22 cellular contexts compared by ENCODE assay signal in genomic region chr15:29872716-29873115, GRCh38. TPM values are rescaled to one million over a fixed set of nuclear protein-coding genes. Genes with fewer than 3 reads are reported as not detected.
A peak's percentile ranks its signal among the peaks of the same experiment; 100 is the strongest.
DNase-seq lines count a peak whose midpoint lies in the region; ATAC-seq and TF ChIP-seq lines count a peak whose summit lies in the region.
"Had no signal": no experiment of that assay in that cellular context is flagged by ENCODE, and none has a peak within 500 bp of the region (broad histone marks: within the 10 kb centered on the region; RNA-seq: fewer than 3 reads in every experiment).

No MANE protein-coding gene starts in this region.

- H3K9me2 ChIP-seq in SK-N-SH, result no peaks in the 10 kb centered on the region

- peak overlapping the region in 1 of 2 experiments; percentile 1 for H2BK12ac ChIP-seq in mesenchymal stem cell (ENCODE audit: low read length in 2 of 2)

- H2BK15ac ChIP-seq in mesenchymal stem cell (ENCODE audit: low read depth, poor library complexity, severe bottlenecking), result no peak overlapping the region

- no peak overlapping the region for H2AK5ac ChIP-seq in mesenchymal stem cell (ENCODE audit: low read length, severe bottlenecking)

- H4K8ac ChIP-seq in mesenchymal stem cell (ENCODE audit: low read length), result peak overlapping the region; percentile 5

- H3K4me1 Mint-ChIP-seq in activated naive CD4-positive, alpha-beta T cell treated with anti-CD3 and anti-CD28 coated beads, Interleukin-2, amount 10 ng/mL, durations not matched to agents 7 days and 5 days, result no peaks in the 10 kb centered on the region
- no peaks in the 10 kb centered on the region for H3K4me1 Mint-ChIP-seq in activated T-cell treated with anti-CD3 and anti-CD28 coated beads, Interleukin-2, amount 50 U/mL, for 72 hours (ENCODE audit: low read depth)
- H3K4me1 Mint-ChIP-seq: CD14-positive monocyte had no signal

- no peak overlapping the region for H3K4me3 Mint-ChIP-seq in activated naive CD4-positive, alpha-beta T cell treated with anti-CD3 and anti-CD28 coated beads, Interleukin-2, amount 10 ng/mL, durations not matched to agents 7 days and 5 days
- no peak overlapping the region for H3K4me3 Mint-ChIP-seq in activated T-cell treated with anti-CD3 and anti-CD28 coated beads, Interleukin-2, amount 50 U/mL, for 72 hours
- H3K4me3 Mint-ChIP-seq: CD14-positive monocyte, H9 had no signal

- H3K9me3 ChIP-seq in SK-N-SH (no peaks in the 10 kb centered on the region), body of pancreas (no peaks in the 10 kb centered on the region), mesenchymal stem cell (ENCODE audit: control insufficient read depth, low read length) (no peaks in the 10 kb centered on the region), tibial nerve (no peaks in the 10 kb centered on the region)

- peak overlapping the region in 1 of 2 experiments; percentile 34 for H3K18ac ChIP-seq in mesenchymal stem cell (ENCODE audit: low read depth in 1 of 2, low read length in 2 of 2)

- H3K9ac ChIP-seq in SK-N-SH (no peak overlapping the region), mesenchymal stem cell (ENCODE audit: low read length) (no peak overlapping the region)

- TF ChIP-seq RAD21 in SK-N-SH (IDR thresholded peaks at IDR 0.05; ENCODE audit: low read length), result no peak

- H3K27me3 Mint-ChIP-seq in activated naive CD4-positive, alpha-beta T cell treated with anti-CD3 and anti-CD28 coated beads, Interleukin-2, amount 10 ng/mL, durations not matched to agents 7 days and 5 days, result peaks cover 11% of the 10 kb centered on the region
- H3K27me3 Mint-ChIP-seq in activated T-cell treated with anti-CD3 and anti-CD28 coated beads, Interleukin-2, amount 50 U/mL, for 72 hours (ENCODE audit: low read depth), result peaks cover 35% of the 10 kb centered on the region

- H3K27ac Mint-ChIP-seq in activated naive CD4-positive, alpha-beta T cell treated with anti-CD3 and anti-CD28 coated beads, Interleukin-2, amount 10 ng/mL, durations not matched to agents 7 days and 5 days, result no peak overlapping the region
- no peak overlapping the region for H3K27ac Mint-ChIP-seq in activated T-cell treated with anti-CD3 and anti-CD28 coated beads, Interleukin-2, amount 50 U/mL, for 72 hours
- H3K27ac Mint-ChIP-seq: CD14-positive monocyte, H9 had no signal

- H3K4me1 ChIP-seq in SK-N-SH (ENCODE audit: control insufficient read depth in 1 of 2, insufficient read depth in 2 of 2, low read depth in 1 of 2, low read length in 1 of 2), result peaks cover 0 to 10% of the 10 kb centered on the region in 2 experiments; a peak in 2 of 4 replicates
- peaks cover 17% of the 10 kb centered on the region for H3K4me1 ChIP-seq in body of pancreas
- H3K4me1 ChIP-seq in mesenchymal stem cell (ENCODE audit: control insufficient read depth, insufficient read depth, low read depth, low read length), result no peaks in the 10 kb centered on the region
- peaks cover 0 to 67% (median 32%) of the 10 kb centered on the region in 4 donors for H3K4me1 ChIP-seq in tibial nerve

- peak in 1 of 3 donors; percentile 39 for TF ChIP-seq POLR2A in body of pancreas (IDR thresholded peaks at IDR 0.05)
- TF ChIP-seq POLR2A in tibial nerve (IDR thresholded peaks at IDR 0.05), result no peak

- H3K27ac ChIP-seq in SK-N-SH (ENCODE audit: low read depth in 2 of 2, low read length in 1 of 2) (no peak overlapping the region), body of pancreas (peak overlapping the region in 2 of 4 donors; percentile 30 to 75), mesenchymal stem cell (ENCODE audit: low read length, poor library complexity, severe bottlenecking) (no peak overlapping the region), tibial nerve (peak overlapping the region; percentile 68 to 88 (median 81))
- H3K27ac ChIP-seq: 22Rv1 had no signal

- H4K20me1 ChIP-seq in SK-N-SH (ENCODE audit: insufficient read depth), result no peaks in the 10 kb centered on the region

- no peaks in the 10 kb centered on the region for H3K9me3 Mint-ChIP-seq in activated naive CD4-positive, alpha-beta T cell treated with anti-CD3 and anti-CD28 coated beads, Interleukin-2, amount 10 ng/mL, durations not matched to agents 7 days and 5 days
- H3K9me3 Mint-ChIP-seq in activated T-cell treated with anti-CD3 and anti-CD28 coated beads, Interleukin-2, amount 50 U/mL, for 72 hours, result no peaks in the 10 kb centered on the region
- H3K9me3 Mint-ChIP-seq: H9 had no signal

- H2AFZ ChIP-seq in SK-N-SH (ENCODE audit: low read depth) (0 out of 2 replicates have a peak overlapping the region, but pooled peaks have one; percentile 22), mesenchymal stem cell (ENCODE audit: low read depth, low read length) (no peak overlapping the region)

- POLR2A ChIA-PET in SK-N-SH (lab: Yijun Ruan, JAX), result no interaction called here

- H3K79me2 ChIP-seq in SK-N-SH (ENCODE audit: insufficient read depth), result no peaks in the 10 kb centered on the region

- TF ChIP-seq CTCF in SK-N-SH (IDR thresholded peaks at IDR 0.05), result no peak
- no peak for TF ChIP-seq CTCF in body of pancreas (IDR thresholded peaks at IDR 0.05)
- TF ChIP-seq CTCF in tibial nerve (IDR thresholded peaks at IDR 0.05), result no peak

- H3K4me2 ChIP-seq in SK-N-SH, result no peak overlapping the region
- H3K4me2 ChIP-seq in mesenchymal stem cell (ENCODE audit: low read length, poor library complexity, severe bottlenecking), result no peak overlapping the region

- no peak overlapping the region for H2BK5ac ChIP-seq in mesenchymal stem cell (ENCODE audit: low read depth, low read length, poor library complexity, severe bottlenecking)

- H3K27me3 ChIP-seq in SK-N-SH (ENCODE audit: insufficient read depth) (no peaks in the 10 kb centered on the region), body of pancreas (no peaks in the 10 kb centered on the region), mesenchymal stem cell (ENCODE audit: control insufficient read depth in 1 of 2, insufficient read depth in 1 of 2, low read length in 2 of 2) (no peaks in the 10 kb centered on the region), tibial nerve (no peaks in the 10 kb centered on the region)

- 82% methylated on average over 6 of the region's 7 CpGs for WGBS in SK-N-SH (ENCODE audit: low lambda C conversion rate)
- 40 to 49% methylated on average over 6 to 7 of the region's 7 CpGs for WGBS in body of pancreas, 2 donors
- 97% methylated on average over 7 of the region's 7 CpGs for WGBS in mesenchymal stem cell
- WGBS in tibial nerve, 2 donors, result 67 to 75% methylated on average over 7 of the region's 7 CpGs

- H3K4me3 ChIP-seq in SK-N-SH (ENCODE audit: low read depth in 2 of 2, low read length in 1 of 2) (no peak overlapping the region), body of pancreas (no peak overlapping the region), mesenchymal stem cell (ENCODE audit: insufficient read depth in 1 of 2, low read depth in 1 of 2, low read length in 2 of 2) (no peak overlapping the region), tibial nerve (no peak overlapping the region)

- H3K4ac ChIP-seq in mesenchymal stem cell (ENCODE audit: low read depth in 1 of 2, low read length in 2 of 2), result no peak overlapping the region

- H3K23ac ChIP-seq in mesenchymal stem cell (ENCODE audit: low read length in 2 of 2), result no peak overlapping the region

- TF ChIP-seq EP300 in SK-N-SH (IDR thresholded peaks at IDR 0.05; ENCODE audit: borderline replicate concordance in 1 of 2, low read depth in 1 of 2, low read length in 1 of 2) (no peak), tibial nerve (IDR thresholded peaks at IDR 0.05) (no peak)

- ATAC-seq in SK-N-SH treated with all-trans-retinoic acid at 6 μM for 48 hours, result no peak
- ATAC-seq in body of pancreas, result peak; percentile 69
- no peak for ATAC-seq in activated T-cell treated with anti-CD3 and anti-CD28 coated beads, Interleukin-2, amount 50 U/mL, for 72 hours (replicated peaks in 1 of 2)
- ATAC-seq: HepG2 had no signal

- CTCF ChIA-PET in SK-N-SH (lab: Yijun Ruan, JAX), result interaction anchor here (0.5 to 1.5 kb wide), 3 partner anchors 10 to 53 kb away, joined by 3 to 5 read pairs (median 3); no protein-coding TSS in a partner anchor
- CTCF ChIA-PET in activated naive CD4-positive, alpha-beta T cell treated with anti-CD3 and anti-CD28 coated beads, Interleukin-2, amount 10 ng/mL, durations not matched to agents 7 days and 5 days (lab: Charles Lee), result no interaction called here

- no peaks in the 10 kb centered on the region for H3K36me3 Mint-ChIP-seq in activated naive CD4-positive, alpha-beta T cell treated with anti-CD3 and anti-CD28 coated beads, Interleukin-2, amount 10 ng/mL, durations not matched to agents 7 days and 5 days
- H3K36me3 Mint-ChIP-seq in activated T-cell treated with anti-CD3 and anti-CD28 coated beads, Interleukin-2, amount 50 U/mL, for 72 hours (ENCODE audit: insufficient read depth in 2 of 2), result no peaks in the 10 kb centered on the region
- H3K36me3 Mint-ChIP-seq: CD14-positive monocyte had no signal

- H4K91ac ChIP-seq in mesenchymal stem cell (ENCODE audit: low read length), result no peak overlapping the region

- intact Hi-C loops in body of pancreas (cut with DNase I), result no loop called here

- H2BK120ac ChIP-seq in mesenchymal stem cell (ENCODE audit: low read depth, low read length), result no peak overlapping the region

- no peak overlapping the region for H3K14ac ChIP-seq in mesenchymal stem cell (ENCODE audit: low read length in 2 of 2)

- no peaks in the 10 kb centered on the region for H3K79me1 ChIP-seq in mesenchymal stem cell (replicated peaks; ENCODE audit: low read length, poor library complexity, severe bottlenecking)

- H3K36me3 ChIP-seq in SK-N-SH (replicated peaks in 1 of 2; ENCODE audit: control insufficient read depth in 1 of 2, insufficient read depth in 2 of 2, low read length in 1 of 2) (no peaks in the 10 kb centered on the region), body of pancreas (replicated peaks in 1 of 2; ENCODE audit: insufficient read depth in 1 of 2, low read depth in 2 of 2) (no peaks in the 10 kb centered on the region), mesenchymal stem cell (ENCODE audit: control insufficient read depth in 1 of 2, insufficient read depth in 2 of 2, low read depth in 1 of 2, low read length in 2 of 2) (no peaks in the 10 kb centered on the region), tibial nerve (no peaks in the 10 kb centered on the region)

- no peak for DNase-seq in SK-N-SH
- DNase-seq in body of pancreas, result peak; percentile 27 to 61 (median 39)
- no peak for DNase-seq in mesenchymal stem cell
- DNase-seq in tibial nerve (ENCODE audit: low spot score in 2 of 2), result no peak
- no peak for DNase-seq in activated naive CD4-positive, alpha-beta T cell treated with anti-CD3 and anti-CD28 coated beads, Interleukin-2, amount 10 ng/mL, durations not matched to agents 7 days and 5 days
- DNase-seq in activated T-cell treated with anti-CD3 and anti-CD28 coated beads, Interleukin-2, amount 50 U/mL, for 72 hours, result no peak
- no peak for DNase-seq in hepatic stellate cell (ENCODE audit: low spot score)
- DNase-seq: AML-193, DMS 273 treated with DMSO at 0.1 percent for 48 hours, H9, KG1, NCI-H1105 treated with DMSO at 0.1 percent for 48 hours, NCI-H187, NCI-H2107, NCI-H524, NCI-H82, OCI-M1, SHP77 treated with DMSO at 0.1 percent for 48 hours had no signal

- no peaks in the 10 kb centered on the region for H3F3A ChIP-seq in SK-N-SH (replicated peaks; ENCODE audit: insufficient read depth)

RNA-seq across cellular contexts. Expression of gene TJP1, which starts 50.4 kb away (rescaled TPM):
- 17.5 and 23.7 TPM in 2 replicates for polyA plus RNA-seq in SK-N-SH (2012; rRNA removed)
- polyA plus RNA-seq in SK-N-SH (2012; cell fraction: cytosol; rRNA removed), result 19.8 and 19.9 TPM in 2 replicates
- polyA plus RNA-seq in SK-N-SH (2012; cell fraction: nucleus; rRNA removed), result 15.4 and 26.0 TPM in 2 replicates
- total RNA-seq in body of pancreas, result 10 to 100 TPM; 68.7 to 70.9 TPM
- 44.3 TPM for polyA plus RNA-seq in mesenchymal stem cell (2013, experiment 1 of 2)
- 41.4 TPM for polyA plus RNA-seq in mesenchymal stem cell (2013, experiment 2 of 2)
- 100 to 1,000 TPM; 163 to 416 (median 403) TPM for total RNA-seq in tibial nerve
- total RNA-seq in activated T-cell treated with anti-CD3 and anti-CD28 coated beads, Interleukin-2, amount 50 U/mL, for 72 hours, result under 1 TPM; 0.16 to 0.24 TPM
- polyA plus RNA-seq: CD14-positive monocyte had no signal

Comparison
In these comparisons a context has a peak if more than half of its experiments do, and no peak if none do; other contexts are left out.
1. DNase-seq: peak in body of pancreas (4 of 4); none in SK-N-SH (single experiment), mesenchymal stem cell (single experiment), tibial nerve (0 of 2), activated naive CD4-positive, alpha-beta T cell treated with anti-CD3 and anti-CD28 coated beads, Interleukin-2, amount 10 ng/mL, durations not matched to agents 7 days and 5 days (single experiment), activated T-cell treated with anti-CD3 and anti-CD28 coated beads, Interleukin-2, amount 50 U/mL, for 72 hours (0 of 2) and hepatic stellate cell (single experiment).
2. H3K27ac ChIP-seq: peak in tibial nerve (4 of 4); none in SK-N-SH (0 of 2) and mesenchymal stem cell (single experiment).
3. RNA of gene TJP1, which starts 50.4 kb away (total RNA-seq): 163 to 416 TPM in tibial nerve and 68.7 to 70.9 TPM in body of pancreas; 0.16 to 0.24 TPM in activated T-cell treated with anti-CD3 and anti-CD28 coated beads, Interleukin-2, amount 50 U/mL, for 72 hours; every median in the first group is over 10 times any median in the second.